In genomic region chr11:126061707-126062678, GRCh38 we compare ENCODE assay signal across 8 cellular contexts.
DNase-seq lines count a peak whose midpoint lies in the region; ATAC-seq and TF ChIP-seq lines count a peak whose summit lies in the region.

No MANE protein-coding gene starts in this region.

- H3K9ac ChIP-seq in duodenal mucosa (ENCODE audit: low read depth in 1 of 2, low read length in 2 of 2) = peak overlapping the region in 1 of 2 donors; percentile 48

- H3K36me3 Mint-ChIP-seq in T-helper 2 cell treated with Interferon-gamma antibody and Interleukin-4, amounts not matched to agents 5 μg/mL and 100 μg/mL, for 36 hours (ENCODE audit: low read depth) = no peaks in the 10 kb centered on the region
- H3K36me3 Mint-ChIP-seq in memory B cell = no peaks in the 10 kb centered on the region
- peaks cover 6% of the 10 kb centered on the region for H3K36me3 Mint-ChIP-seq in stimulated activated effector memory CD8-positive, alpha-beta T cell treated with anti-CD3 and anti-CD28 coated beads, Interleukin-12 subunit alpha, Interleukin-12 subunit beta, amount 100 ng/mL, for 72 hours

- H3K4me1 Mint-ChIP-seq in T-helper 2 cell treated with Interferon-gamma antibody and Interleukin-4, amounts not matched to agents 5 μg/mL and 100 μg/mL, for 36 hours (ENCODE audit: low read depth) = peaks cover 10% of the 10 kb centered on the region
- H3K4me1 Mint-ChIP-seq in memory B cell = peaks cover 4% of the 10 kb centered on the region
- peaks cover 7% of the 10 kb centered on the region for H3K4me1 Mint-ChIP-seq in stimulated activated effector memory CD8-positive, alpha-beta T cell treated with anti-CD3 and anti-CD28 coated beads, Interleukin-12 subunit alpha, Interleukin-12 subunit beta, amount 100 ng/mL, for 72 hours

- peaks cover 2 to 18% of the 10 kb centered on the region in 2 donors for H3K27me3 ChIP-seq in duodenal mucosa (ENCODE audit: control insufficient read depth in 1 of 2, insufficient read depth in 2 of 2, low read length in 2 of 2)

- H3K27ac ChIP-seq in duodenal mucosa (ENCODE audit: low read depth, low read length) = no peak overlapping the region

- in situ Hi-C loops in ACHN (cut with HindIII; ENCODE audit: low pct_ligation_motif_present, low pct_unique_long_range_greater_than_20kb, low sequenced_read_pairs) = no loop called here

- H3K4me3 Mint-ChIP-seq in T-helper 2 cell treated with Interferon-gamma antibody and Interleukin-4, amounts not matched to agents 5 μg/mL and 100 μg/mL, for 36 hours = peak overlapping the region; percentile 69
- peak overlapping the region; percentile 73 for H3K4me3 Mint-ChIP-seq in memory B cell
- H3K4me3 Mint-ChIP-seq in stimulated activated effector memory CD8-positive, alpha-beta T cell treated with anti-CD3 and anti-CD28 coated beads, Interleukin-12 subunit alpha, Interleukin-12 subunit beta, amount 100 ng/mL, for 72 hours = peak overlapping the region; percentile 73

- no peaks in the 10 kb centered on the region for H3K36me3 ChIP-seq in duodenal mucosa (ENCODE audit: control insufficient read depth in 1 of 2, insufficient read depth in 2 of 2, low read length in 2 of 2)

- H3K27ac Mint-ChIP-seq in T-helper 2 cell treated with Interferon-gamma antibody and Interleukin-4, amounts not matched to agents 5 μg/mL and 100 μg/mL, for 36 hours = peak overlapping the region; percentile 47
- no peak overlapping the region for H3K27ac Mint-ChIP-seq in memory B cell
- peak overlapping the region; percentile 78 for H3K27ac Mint-ChIP-seq in stimulated activated effector memory CD8-positive, alpha-beta T cell treated with anti-CD3 and anti-CD28 coated beads, Interleukin-12 subunit alpha, Interleukin-12 subunit beta, amount 100 ng/mL, for 72 hours

- DNase-seq in ACHN (peak; percentile 50), LoVo (ENCODE audit: low spot score) (peak; percentile 51), memory B cell (ENCODE audit: low spot score in 2 of 2) (peak in 1 of 2 donors; percentile 2)
- DNase-seq in T-helper 2 cell treated with Interferon-gamma antibody and Interleukin-4, amounts not matched to agents 5 μg/mL and 100 μg/mL, for 36 hours (ENCODE audit: low spot score) = peak; percentile 10
- DNase-seq in stimulated activated effector memory CD8-positive, alpha-beta T cell treated with anti-CD3 and anti-CD28 coated beads, Interleukin-12 subunit alpha, Interleukin-12 subunit beta, amount 100 ng/mL, for 72 hours (ENCODE audit: low spot score in 2 of 2) = no peak

- no peaks in the 10 kb centered on the region for H3K9me3 Mint-ChIP-seq in T-helper 2 cell treated with Interferon-gamma antibody and Interleukin-4, amounts not matched to agents 5 μg/mL and 100 μg/mL, for 36 hours
- H3K9me3 Mint-ChIP-seq in memory B cell = peaks cover 6% of the 10 kb centered on the region
- H3K9me3 Mint-ChIP-seq in stimulated activated effector memory CD8-positive, alpha-beta T cell treated with anti-CD3 and anti-CD28 coated beads, Interleukin-12 subunit alpha, Interleukin-12 subunit beta, amount 100 ng/mL, for 72 hours = no peaks in the 10 kb centered on the region

- TF ChIP-seq POLR2A in GM18505 (IDR thresholded peaks at IDR 0.05; ENCODE audit: borderline replicate concordance, extremely low read depth, insufficient read depth, insufficient read length) = no peak

- ATAC-seq in GM18505 (IDR thresholded peaks at IDR 0.05; ENCODE audit: unreplicated experiment) = peak; percentile 3
- no peak for ATAC-seq in memory B cell (ENCODE audit: low read depth)
- peak; percentile 1 for ATAC-seq in stimulated activated effector memory CD8-positive, alpha-beta T cell treated with anti-CD3 and anti-CD28 coated beads, Interleukin-12 subunit alpha, Interleukin-12 subunit beta, amount 100 ng/mL, for 72 hours
- no peak for ATAC-seq in GM21390 (IDR thresholded peaks at IDR 0.05; ENCODE audit: unreplicated experiment)

- peaks cover 6 to 11% of the 10 kb centered on the region in 2 donors for H3K4me1 ChIP-seq in duodenal mucosa (ENCODE audit: control insufficient read depth in 1 of 2, insufficient read depth in 2 of 2, low read length in 2 of 2)

- no peaks in the 10 kb centered on the region for H3K9me3 ChIP-seq in duodenal mucosa (ENCODE audit: control insufficient read depth in 1 of 2, low read length in 2 of 2)

- H3K27me3 Mint-ChIP-seq in T-helper 2 cell treated with Interferon-gamma antibody and Interleukin-4, amounts not matched to agents 5 μg/mL and 100 μg/mL, for 36 hours (ENCODE audit: low read depth) = peaks cover 58% of the 10 kb centered on the region
- peaks cover 9% of the 10 kb centered on the region for H3K27me3 Mint-ChIP-seq in memory B cell

- H3K4me3 ChIP-seq in duodenal mucosa (ENCODE audit: low read depth in 1 of 2, low read length in 2 of 2) = peak overlapping the region; percentile 57 to 78

Comparison
In these comparisons a context has a peak if more than half of its experiments do, and no peak if none do; other contexts are left out.
1. DNase-seq: peak in ACHN (single experiment), LoVo (single experiment) and T-helper 2 cell treated with Interferon-gamma antibody and Interleukin-4, amounts not matched to agents 5 μg/mL and 100 μg/mL, for 36 hours (single experiment); none in stimulated activated effector memory CD8-positive, alpha-beta T cell treated with anti-CD3 and anti-CD28 coated beads, Interleukin-12 subunit alpha, Interleukin-12 subunit beta, amount 100 ng/mL, for 72 hours (0 of 2).
2. ATAC-seq: peak in GM18505 (single experiment) and stimulated activated effector memory CD8-positive, alpha-beta T cell treated with anti-CD3 and anti-CD28 coated beads, Interleukin-12 subunit alpha, Interleukin-12 subunit beta, amount 100 ng/mL, for 72 hours (single experiment); none in memory B cell (single experiment) and GM21390 (single experiment).
3. Peak in every context shown above with its lines, with median percentiles within 50 percentile points of each other: H3K4me3 Mint-ChIP-seq.